ENCODE assay signal across 8 cellular contexts in genomic region chr1:111481387-111482221, GRCh38. TPM values are rescaled to one million over a fixed set of nuclear protein-coding genes. Genes with fewer than 3 reads are reported as not detected.
DNase-seq lines count a peak whose midpoint lies in the region; ATAC-seq lines count a peak whose summit lies in the region.

No MANE protein-coding gene starts in this region.

- no peaks in the 10 kb centered on the region for H3K36me3 ChIP-seq in trophoblast cell (ENCODE audit: control insufficient read depth in 1 of 2, insufficient read depth in 2 of 2, low read length in 2 of 2)

- H3K27ac ChIP-seq in trophoblast cell (ENCODE audit: low read depth, low read length): no peak overlapping the region

- no peak overlapping the region for H3K27ac Mint-ChIP-seq in activated naive CD8-positive, alpha-beta T cell treated with anti-CD3 and anti-CD28 coated beads for 36 hours

- no peak overlapping the region for H2AFZ ChIP-seq in trophoblast cell (ENCODE audit: insufficient read depth, low read length, poor library complexity)

- H3K18ac ChIP-seq in trophoblast cell (ENCODE audit: low read length): no peak overlapping the region

- no peak overlapping the region for H3K4me3 Mint-ChIP-seq in activated naive CD8-positive, alpha-beta T cell treated with anti-CD3 and anti-CD28 coated beads for 36 hours

- no peak overlapping the region for H2BK120ac ChIP-seq in trophoblast cell (ENCODE audit: insufficient read depth, low read length, poor library complexity)

- no peaks in the 10 kb centered on the region for H3K9me3 ChIP-seq in trophoblast cell (ENCODE audit: insufficient read depth, low read depth, low read length)

- no CpG with 5 or more reads among the region's 8 CpGs for WGBS in trophoblast cell (ENCODE audit: extremely low coverage, insufficient coverage, insufficient read length)

- H3K27me3 ChIP-seq in trophoblast cell (ENCODE audit: insufficient read depth, low read length): no peaks in the 10 kb centered on the region

- peaks cover 18% of the 10 kb centered on the region for H3K36me3 Mint-ChIP-seq in activated naive CD8-positive, alpha-beta T cell treated with anti-CD3 and anti-CD28 coated beads for 36 hours

- H2BK12ac ChIP-seq in trophoblast cell (ENCODE audit: low read length): no peak overlapping the region

- H3K27me3 Mint-ChIP-seq in activated naive CD8-positive, alpha-beta T cell treated with anti-CD3 and anti-CD28 coated beads for 36 hours: no peaks in the 10 kb centered on the region

- no peaks in the 10 kb centered on the region for H3K79me2 ChIP-seq in trophoblast cell (ENCODE audit: control insufficient read depth, insufficient read depth, low read length, poor library complexity)

- H4K91ac ChIP-seq in trophoblast cell (ENCODE audit: low read depth, low read length): no peak overlapping the region

- H3K4me1 ChIP-seq in trophoblast cell (ENCODE audit: control insufficient read depth in 1 of 2, insufficient read depth in 2 of 2, low read length in 2 of 2): no peaks in the 10 kb centered on the region

- H3K9ac ChIP-seq in trophoblast cell (ENCODE audit: low read length): no peak overlapping the region

- no peak overlapping the region for H3K4me3 ChIP-seq in trophoblast cell (ENCODE audit: low read depth, low read length)

- no peak overlapping the region for H3K23ac ChIP-seq in trophoblast cell (ENCODE audit: low read length)

- no peak overlapping the region for H4K8ac ChIP-seq in trophoblast cell (ENCODE audit: low read depth, low read length)

- no peak overlapping the region for H2AK5ac ChIP-seq in trophoblast cell (ENCODE audit: low read length)

- H3K4me1 Mint-ChIP-seq in activated naive CD8-positive, alpha-beta T cell treated with anti-CD3 and anti-CD28 coated beads for 36 hours: peaks cover 18% of the 10 kb centered on the region

- no peak overlapping the region for H4K12ac ChIP-seq in trophoblast cell (ENCODE audit: low read depth, low read length)

- H3K4ac ChIP-seq in trophoblast cell (ENCODE audit: low read depth, low read length): no peak overlapping the region

- DNase-seq in GM03348 (ENCODE audit: low spot score) (peak; percentile 84), Kasumi-1 (lab: John Stamatoyannopoulos, UW) (peak; percentile 79 to 87), SHP77 treated with DMSO at 0.1 percent for 48 hours (lab: John Stamatoyannopoulos, UW) (peak; percentile 44), Right ventricle myocardium inferior (ENCODE audit: missing footprints) (peak; percentile 90), trophoblast cell (peak; percentile 27 to 57), NCI-H1694 (lab: John Stamatoyannopoulos, UW) (no peak)
- peak; percentile 61 for DNase-seq in activated naive CD8-positive, alpha-beta T cell treated with anti-CD3 and anti-CD28 coated beads for 36 hours

- no peak overlapping the region for H3K14ac ChIP-seq in trophoblast cell (ENCODE audit: low read length)

- peak; percentile 97 for ATAC-seq in Right ventricle myocardium inferior
- ATAC-seq in GM19463 (IDR thresholded peaks at IDR 0.05; ENCODE audit: unreplicated experiment): no peak

- H3K9me3 Mint-ChIP-seq in activated naive CD8-positive, alpha-beta T cell treated with anti-CD3 and anti-CD28 coated beads for 36 hours: no peaks in the 10 kb centered on the region

- H3K4me2 ChIP-seq in trophoblast cell (ENCODE audit: low read length): no peak overlapping the region

- no peaks in the 10 kb centered on the region for H3K79me1 ChIP-seq in trophoblast cell (ENCODE audit: low read length)

- no peak overlapping the region for H2BK5ac ChIP-seq in trophoblast cell (ENCODE audit: low read depth, low read length, poor library complexity)

- intact Hi-C loops in Right ventricle myocardium inferior (cut with DNase I): loop anchor here (2.0 to 5.0 kb wide), 2 partner anchors 266 to 287 kb away; no protein-coding TSS in a partner anchor

RNA-seq across cellular contexts. Expression of gene C1orf162, which starts 7.8 kb away (rescaled TPM):
- 1 to 10 TPM; 3.6 to 3.8 TPM for total RNA-seq in activated naive CD8-positive, alpha-beta T cell treated with anti-CD3 and anti-CD28 coated beads for 36 hours
- 9.5 TPM for total RNA-seq in Right ventricle myocardium inferior
- polyA plus RNA-seq in trophoblast cell (2013): 0.31 and 0.55 TPM in 2 replicates

RNA-seq across cellular contexts. Expression of gene ADORA3, which starts 21.8 kb away (rescaled TPM):
- total RNA-seq in activated naive CD8-positive, alpha-beta T cell treated with anti-CD3 and anti-CD28 coated beads for 36 hours: not detected
- 3.8 TPM for total RNA-seq in Right ventricle myocardium inferior
- not detected in 2 replicates for polyA plus RNA-seq in trophoblast cell (2013)

RNA-seq across cellular contexts. Expression of gene TMIGD3, which starts 21.8 kb away (rescaled TPM):
- total RNA-seq in activated naive CD8-positive, alpha-beta T cell treated with anti-CD3 and anti-CD28 coated beads for 36 hours: not detected
- 1.7 TPM for total RNA-seq in Right ventricle myocardium inferior
- polyA plus RNA-seq in trophoblast cell (2013): not detected in 2 replicates

RNA-seq across cellular contexts. Expression of gene ATP5PB, which starts 32.3 kb away (rescaled TPM):
- 100 to 1,000 TPM; 407 to 419 TPM for total RNA-seq in activated naive CD8-positive, alpha-beta T cell treated with anti-CD3 and anti-CD28 coated beads for 36 hours
- total RNA-seq in Right ventricle myocardium inferior: 691 TPM
- polyA plus RNA-seq in trophoblast cell (2013): 268 and 276 TPM in 2 replicates

RNA-seq across cellular contexts. Expression of gene WDR77, which starts 32.5 kb away (rescaled TPM):
- total RNA-seq in activated naive CD8-positive, alpha-beta T cell treated with anti-CD3 and anti-CD28 coated beads for 36 hours: 10 to 100 TPM; 77.4 to 79.7 TPM
- total RNA-seq in Right ventricle myocardium inferior: 27.5 TPM
- polyA plus RNA-seq in trophoblast cell (2013): 28.6 and 30.5 TPM in 2 replicates
